In the genomic region with DNA sequence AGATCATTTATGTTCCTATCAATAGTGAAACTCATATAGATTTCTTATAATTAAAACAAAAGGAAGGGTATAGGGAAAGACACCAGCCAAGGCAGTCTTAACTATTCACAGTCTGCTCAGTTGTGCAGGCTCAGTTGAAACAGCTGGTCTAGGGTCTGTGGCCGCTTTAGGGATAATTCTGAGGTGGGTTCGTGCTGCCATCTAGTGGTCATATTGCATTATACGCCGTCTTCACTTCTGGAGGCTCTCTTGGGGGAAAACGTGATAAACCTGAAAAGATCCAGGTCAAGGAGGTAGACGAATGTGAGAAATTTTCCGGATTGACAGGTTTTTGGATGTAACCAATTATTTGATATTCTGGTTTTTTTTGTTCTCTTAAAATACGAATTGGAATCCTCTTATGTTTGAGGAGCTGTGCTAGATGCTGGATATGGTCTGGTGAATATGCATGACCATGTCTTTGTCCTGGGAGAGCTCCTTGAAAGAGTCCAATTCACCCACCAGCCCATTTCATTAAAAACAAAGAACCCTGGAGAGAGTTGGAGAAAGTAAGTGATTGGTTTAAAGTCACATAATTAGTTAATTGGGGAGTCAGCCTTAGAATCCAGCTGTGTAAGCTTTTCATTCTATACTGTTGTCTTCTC, we compare ENCODE assay signal across 8 cellular contexts.
DNase-seq lines count a peak whose midpoint lies in the region; ATAC-seq and TF ChIP-seq lines count a peak whose summit lies in the region.

No MANE protein-coding gene starts in this region.

- CTCF ChIA-PET in PC-3 (lab: Charles Lee): no interaction called here

- no peak overlapping the region for H3K4me3 Mint-ChIP-seq in activated T-cell treated with anti-CD3 and anti-CD28 coated beads, Interleukin-2, amount 50 U/mL, for 24 hours
- H3K4me3 Mint-ChIP-seq in neural crest cell: no peak overlapping the region

- no peak overlapping the region for H2AFZ ChIP-seq in PC-3 (ENCODE audit: low read length)

- H3K27ac Mint-ChIP-seq in activated T-cell treated with anti-CD3 and anti-CD28 coated beads, Interleukin-2, amount 50 U/mL, for 24 hours: no peak overlapping the region
- H3K27ac Mint-ChIP-seq in neural crest cell (ENCODE audit: unreplicated experiment): no peak overlapping the region

- H4K20me1 ChIP-seq in PC-3 (ENCODE audit: low read length): no peaks in the 10 kb centered on the region

- H3F3A ChIP-seq in PC-3 (ENCODE audit: low read length, unreplicated experiment): no peaks in the 10 kb centered on the region

- H3K9me2 ChIP-seq in PC-3 (replicated peaks; ENCODE audit: low read length): no peaks in the 10 kb centered on the region

- no peaks in the 10 kb centered on the region for H3K9me3 Mint-ChIP-seq in activated T-cell treated with anti-CD3 and anti-CD28 coated beads, Interleukin-2, amount 50 U/mL, for 24 hours
- no peaks in the 10 kb centered on the region for H3K9me3 Mint-ChIP-seq in neural crest cell

- ATAC-seq in GM21423 (IDR thresholded peaks at IDR 0.05; ENCODE audit: unreplicated experiment) (peak; percentile 87), PC-3 (peak; percentile 82), thoracic aorta (ENCODE audit: insufficient number of reproducible peaks, low FRiP score, low read depth) (peak; percentile 68)

- POLR2A ChIA-PET in PC-3 (lab: Charles Lee; ENCODE audit: unreplicated experiment): no interaction called here

- no peaks in the 10 kb centered on the region for H3K79me2 ChIP-seq in PC-3 (ENCODE audit: low read length)

- no peak overlapping the region for H3K9ac ChIP-seq in PC-3 (ENCODE audit: low read length)

- H3K36me3 Mint-ChIP-seq in activated T-cell treated with anti-CD3 and anti-CD28 coated beads, Interleukin-2, amount 50 U/mL, for 24 hours (ENCODE audit: low read depth): no peaks in the 10 kb centered on the region
- H3K36me3 Mint-ChIP-seq in neural crest cell (ENCODE audit: low read depth): no peaks in the 10 kb centered on the region

- H3K4me1 ChIP-seq in PC-3 (ENCODE audit: insufficient read depth, low read length) (no peaks in the 10 kb centered on the region), thoracic aorta (ENCODE audit: control insufficient read depth in 1 of 2, low read depth in 2 of 2) (no peaks in the 10 kb centered on the region)

- TF ChIP-seq CTCF in PC-3 (conservative IDR thresholded peaks at IDR 0.05; ENCODE audit: low read depth, low read length): peak; percentile 79
- peak; percentile 89 for TF ChIP-seq CTCF in neural crest cell (conservative IDR thresholded peaks at IDR 0.05)
- TF ChIP-seq CTCF in thoracic aorta (IDR thresholded peaks at IDR 0.05): peak; percentile 84

- H3K27me3 Mint-ChIP-seq in activated T-cell treated with anti-CD3 and anti-CD28 coated beads, Interleukin-2, amount 50 U/mL, for 24 hours: peaks cover 22% of the 10 kb centered on the region
- peaks cover 3% of the 10 kb centered on the region for H3K27me3 Mint-ChIP-seq in neural crest cell (ENCODE audit: low read depth)

- H3K27me3 ChIP-seq in PC-3 (ENCODE audit: low read length) (peaks cover 21% of the 10 kb centered on the region), thoracic aorta (replicated peaks; ENCODE audit: insufficient read depth) (no peaks in the 10 kb centered on the region)

- peak; percentile 62 for DNase-seq in DMS153 treated with DMSO at 0.1 percent for 48 hours (lab: John Stamatoyannopoulos, UW; ENCODE audit: unreplicated experiment)
- peak; percentile 84 for DNase-seq in HT-29 (ENCODE audit: low spot score)
- peak; percentile 64 for DNase-seq in PC-3
- peak; percentile 55 for DNase-seq in activated T-cell treated with anti-CD3 and anti-CD28 coated beads, Interleukin-2, amount 50 U/mL, for 24 hours
- DNase-seq in fibroblast of peridontal ligament (ENCODE audit: extremely low read depth): peak; percentile 70
- DNase-seq in neural crest cell (ENCODE audit: low read depth, low spot score): peak; percentile 56
- no peak for DNase-seq in thoracic aorta (ENCODE audit: low spot score)

- H3K9me3 ChIP-seq in PC-3 (ENCODE audit: low read length) (no peaks in the 10 kb centered on the region), thoracic aorta (no peaks in the 10 kb centered on the region)

- no peak overlapping the region for H3K4me3 ChIP-seq in PC-3 (ENCODE audit: low read length)
- no peak overlapping the region for H3K4me3 ChIP-seq in thoracic aorta

- H3K27ac ChIP-seq in PC-3 (ENCODE audit: low read length) (no peak overlapping the region), thoracic aorta (no peak overlapping the region)

- intact Hi-C loops in PC-3 (cut with micrococcal nuclease): loop anchor here (1.0 kb wide), 1 partner anchor 493 kb away; no protein-coding TSS in a partner anchor

- H3K36me3 ChIP-seq in PC-3 (ENCODE audit: low read depth, low read length) (no peaks in the 10 kb centered on the region), thoracic aorta (no peaks in the 10 kb centered on the region)

- no TSS peak for BruUV-seq in PC-3 (replicated peaks; lab: Mats Ljungman, UMichigan)

- peaks cover 3% of the 10 kb centered on the region for H3K4me1 Mint-ChIP-seq in activated T-cell treated with anti-CD3 and anti-CD28 coated beads, Interleukin-2, amount 50 U/mL, for 24 hours (ENCODE audit: low read depth)
- H3K4me1 Mint-ChIP-seq in neural crest cell: no peaks in the 10 kb centered on the region

- no peak overlapping the region for H3K4me2 ChIP-seq in PC-3 (ENCODE audit: low read length)
